ENCODE assay signal across 26 cellular contexts in the genomic region with DNA sequence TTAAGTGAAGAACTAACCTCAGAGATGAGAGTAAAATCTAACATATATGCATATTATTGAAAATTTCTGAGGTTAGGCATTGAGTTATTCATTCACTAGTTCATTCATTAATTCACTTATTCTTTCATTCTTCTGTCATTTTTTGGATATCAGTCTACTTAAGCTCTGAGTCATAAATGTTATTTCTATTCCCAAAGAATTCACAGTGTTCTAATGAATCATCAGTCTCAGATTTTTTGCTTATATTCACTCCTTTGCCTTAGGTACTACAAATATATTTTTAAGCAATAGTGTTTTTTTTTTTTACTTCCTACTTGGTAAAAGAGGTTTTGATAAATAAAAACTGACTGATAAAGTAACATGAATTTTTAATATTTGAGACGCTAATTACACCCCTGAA.
DNase-seq lines count a peak whose midpoint lies in the region; ATAC-seq, FAIRE-seq and TF ChIP-seq lines count a peak whose summit lies in the region.
"Had no signal": no experiment of that assay in that cellular context is flagged by ENCODE, and none has a peak within 500 bp of the region (broad histone marks: within the 10 kb centered on the region; RNA-seq: fewer than 3 reads in every experiment).

No MANE protein-coding gene starts in this region.

- no peaks in the 10 kb centered on the region for H3K9me3 Mint-ChIP-seq in activated CD8-positive, alpha-beta T cell treated with anti-CD3 and anti-CD28 coated beads, Interleukin-2, amount 10 ng/mL, durations not matched to agents 7 days and 5 days (ENCODE audit: insufficient read depth)
- H3K9me3 Mint-ChIP-seq: activated CD4-positive, alpha-beta memory T cell treated with anti-CD3 and anti-CD28 coated beads for 36 hours; GM23338; nephron; T-cell had no signal

- no peak overlapping the region for H3K4me3 ChIP-seq in bronchial epithelial cell (ENCODE audit: low read depth, low read length)
- H3K4me3 ChIP-seq in foreskin fibroblast (ENCODE audit: low read depth in 1 of 2, low read length in 2 of 2): no peak overlapping the region
- H3K4me3 ChIP-seq: adrenal gland, gastroesophageal sphincter, GM23338, pancreas, Peyer's patch, transverse colon had no signal

- POLR2A ChIA-PET in activated CD8-positive, alpha-beta T cell treated with anti-CD3 and anti-CD28 coated beads, Interleukin-2, amount 10 ng/mL, durations not matched to agents 7 days and 5 days (lab: Charles Lee): no interaction called here

- no peaks in the 10 kb centered on the region for H3K4me1 Mint-ChIP-seq in activated CD8-positive, alpha-beta T cell treated with anti-CD3 and anti-CD28 coated beads, Interleukin-2, amount 10 ng/mL, durations not matched to agents 7 days and 5 days (ENCODE audit: low read depth)
- H3K4me1 Mint-ChIP-seq: CD4-positive, CD25-positive, alpha-beta regulatory T cell; immature natural killer cell; nephron; T-cell had no signal

- FAIRE-seq in bronchial epithelial cell (lab: Jason Lieb, UNC): no peak
- FAIRE-seq: pancreas had no signal

- no peaks in the 10 kb centered on the region for H3K36me3 ChIP-seq in bronchial epithelial cell (ENCODE audit: control insufficient read depth, insufficient read depth, low read length)
- H3K36me3 ChIP-seq: adrenal gland, gastroesophageal sphincter, pancreas, Peyer's patch, transverse colon had no signal

- CTCF ChIA-PET in activated CD8-positive, alpha-beta T cell treated with anti-CD3 and anti-CD28 coated beads, Interleukin-2, amount 10 ng/mL, durations not matched to agents 7 days and 5 days (lab: Charles Lee): no interaction called here

- ATAC-seq in activated CD8-positive, alpha-beta T cell treated with anti-CD3 and anti-CD28 coated beads, Interleukin-2, amount 10 ng/mL, durations not matched to agents 7 days and 5 days: no peak
- ATAC-seq: gastroesophageal sphincter, GM23338, pancreas, right cardiac atrium, T-cell had no signal

- DNase-seq in HT1080 (ENCODE audit: low read depth): peak; percentile 46
- peak; percentile 74 for DNase-seq in bronchial epithelial cell (ENCODE audit: low read depth)
- peak; percentile 20 to 51 for DNase-seq in foreskin fibroblast
- DNase-seq in stromal cell of bone marrow (ENCODE audit: low read depth): peak; percentile 19
- DNase-seq in DMS79 treated with DMSO at 0.1 percent for 48 hours (lab: John Stamatoyannopoulos, UW): no peak
- DNase-seq in HPDE6-E6E7 (ENCODE audit: extremely low spot score): no peak
- DNase-seq in activated CD8-positive, alpha-beta T cell treated with anti-CD3 and anti-CD28 coated beads, Interleukin-2, amount 10 ng/mL, durations not matched to agents 7 days and 5 days: no peak
- DNase-seq: activated CD4-positive, alpha-beta memory T cell treated with anti-CD3 and anti-CD28 coated beads for 36 hours; activated CD4-positive, CD25-positive, alpha-beta regulatory T cell; activated gamma-delta T cell treated with Interleukin-2 at 50 U/mL for 16 hours; adrenal gland; CD4-positive, CD25-positive, alpha-beta regulatory T cell; hippocampal formation; immature natural killer cell; NCI-H1048; NCI-H187; NCI-H2171 treated with DMSO at 0.1 percent for 48 hours; NCI-H526 treated with DMSO at 0.1 percent for 48 hours; pancreas; Peyer's patch; right cardiac atrium; T-cell; transverse colon had no signal

- H3K27me3 Mint-ChIP-seq in activated CD8-positive, alpha-beta T cell treated with anti-CD3 and anti-CD28 coated beads, Interleukin-2, amount 10 ng/mL, durations not matched to agents 7 days and 5 days (ENCODE audit: low read depth): peaks cover 1% of the 10 kb centered on the region
- H3K27me3 Mint-ChIP-seq: CD4-positive, CD25-positive, alpha-beta regulatory T cell had no signal

- no peak for TF ChIP-seq CTCF in bronchial epithelial cell (IDR thresholded peaks at IDR 0.05; ENCODE audit: insufficient read depth, low read length, severe bottlenecking)
- no peak for TF ChIP-seq CTCF in foreskin fibroblast (IDR thresholded peaks at IDR 0.05; ENCODE audit: low read depth, low read length)

- no peak overlapping the region for H3K27ac Mint-ChIP-seq in activated CD8-positive, alpha-beta T cell treated with anti-CD3 and anti-CD28 coated beads, Interleukin-2, amount 10 ng/mL, durations not matched to agents 7 days and 5 days
- H3K27ac Mint-ChIP-seq: activated CD4-positive, alpha-beta memory T cell treated with anti-CD3 and anti-CD28 coated beads for 36 hours; CD4-positive, CD25-positive, alpha-beta regulatory T cell; GM23338; immature natural killer cell; nephron; T-cell had no signal

- no peak overlapping the region for H3K4me3 Mint-ChIP-seq in activated CD8-positive, alpha-beta T cell treated with anti-CD3 and anti-CD28 coated beads, Interleukin-2, amount 10 ng/mL, durations not matched to agents 7 days and 5 days
- H3K4me3 Mint-ChIP-seq: activated CD4-positive, alpha-beta memory T cell treated with anti-CD3 and anti-CD28 coated beads for 36 hours; CD4-positive, CD25-positive, alpha-beta regulatory T cell; GM23338; immature natural killer cell; nephron; T-cell had no signal

- no peaks in the 10 kb centered on the region for H3K27me3 ChIP-seq in bronchial epithelial cell (ENCODE audit: control insufficient read depth, insufficient read depth, low read length)
- H3K27me3 ChIP-seq: adrenal gland, gastroesophageal sphincter, pancreas, Peyer's patch, transverse colon had no signal

- no peaks in the 10 kb centered on the region for H3K36me3 Mint-ChIP-seq in activated CD8-positive, alpha-beta T cell treated with anti-CD3 and anti-CD28 coated beads, Interleukin-2, amount 10 ng/mL, durations not matched to agents 7 days and 5 days (ENCODE audit: low read depth)
- H3K36me3 Mint-ChIP-seq: activated CD4-positive, alpha-beta memory T cell treated with anti-CD3 and anti-CD28 coated beads for 36 hours; CD4-positive, CD25-positive, alpha-beta regulatory T cell; immature natural killer cell; T-cell had no signal

Comparison
In these comparisons a context has a peak if more than half of its experiments do, and no peak if none do; other contexts are left out.
1. DNase-seq: peak in HT1080 (single experiment), bronchial epithelial cell (single experiment), foreskin fibroblast (2 of 2) and stromal cell of bone marrow (single experiment); none in DMS79 treated with DMSO at 0.1 percent for 48 hours (single experiment), HPDE6-E6E7 (single experiment) and activated CD8-positive, alpha-beta T cell treated with anti-CD3 and anti-CD28 coated beads, Interleukin-2, amount 10 ng/mL, durations not matched to agents 7 days and 5 days (single experiment).